In genomic region chr3:166575166-166575565, GRCh38 we compare ENCODE assay signal across 13 cellular contexts.
A peak's percentile ranks its signal among the peaks of the same experiment; 100 is the strongest.
DNase-seq lines count a peak whose midpoint lies in the region; ATAC-seq lines count a peak whose summit lies in the region.
"Had no signal": no experiment of that assay in that cellular context is flagged by ENCODE, and none has a peak within 500 bp of the region (broad histone marks: within the 10 kb centered on the region; RNA-seq: fewer than 3 reads in every experiment).

No MANE protein-coding gene starts in this region.

- peak; percentile 28 for DNase-seq in HT-29 (ENCODE audit: low spot score)
- DNase-seq in glomerular visceral epithelial cell (ENCODE audit: extremely low spot score), result peak; percentile 8
- peak; percentile 64 for DNase-seq in kidney tubule cell (ENCODE audit: low spot score)
- no peak for DNase-seq in cortex of kidney (lab: John Stamatoyannopoulos, UW)
- DNase-seq: AML-193; Caco-2; CD4-positive, alpha-beta T cell; DMS79 treated with DMSO at 0.1 percent for 48 hours; GF-D8; H9 had no signal

- ATAC-seq in HG03469 (IDR thresholded peaks at IDR 0.05; ENCODE audit: unreplicated experiment) (no peak), GM19397 (IDR thresholded peaks at IDR 0.05; ENCODE audit: unreplicated experiment) (no peak)
- ATAC-seq in activated CD4-positive, CD25-positive, alpha-beta regulatory T cell treated with anti-CD3 and anti-CD28 coated beads, Interleukin-2, amount 50 U/mL, for 24 hours, result no peak
